ENCODE assay signal across 23 cellular contexts in the genomic region with DNA sequence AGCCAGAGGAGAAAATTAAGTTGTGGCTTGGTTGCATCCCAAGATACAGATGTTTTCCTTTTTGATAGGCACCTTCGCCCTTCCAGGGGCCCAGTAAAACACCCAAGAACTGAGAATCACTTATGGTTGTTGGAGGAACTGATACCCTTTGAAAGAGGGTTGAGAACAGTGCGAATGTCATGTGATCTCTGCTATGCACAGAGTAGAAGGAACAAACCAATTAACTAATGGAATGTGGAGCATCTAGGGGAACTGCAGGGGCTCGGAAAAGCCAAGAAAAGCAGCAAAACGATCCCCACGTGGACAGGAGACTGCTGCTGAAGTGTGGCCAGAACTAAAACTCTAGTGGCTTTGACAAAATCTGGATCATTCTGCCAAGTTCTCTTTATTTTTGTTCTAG. TPM values are rescaled to one million over a fixed set of nuclear protein-coding genes. Genes with fewer than 3 reads are reported as not detected.
DNase-seq lines count a peak whose midpoint lies in the region; ATAC-seq, FAIRE-seq and TF ChIP-seq lines count a peak whose summit lies in the region.
"Had no signal": no experiment of that assay in that cellular context is flagged by ENCODE, and none has a peak within 500 bp of the region (broad histone marks: within the 10 kb centered on the region; RNA-seq: fewer than 3 reads in every experiment).

No MANE protein-coding gene starts in this region.

- H3K4me1 ChIP-seq in GM23338 (ENCODE audit: insufficient read depth), result no peaks in the 10 kb centered on the region; the same call in 1 of the 2 replicates
- no peaks in the 10 kb centered on the region for H3K4me1 ChIP-seq in K562 (replicated peaks in 1 of 2; ENCODE audit: control insufficient read depth in 2 of 2, insufficient read depth in 2 of 2, low read length in 2 of 2)
- H3K4me1 ChIP-seq in skeletal muscle tissue (ENCODE audit: control insufficient read depth in 3 of 3, insufficient read depth in 3 of 3, low read length in 3 of 3), result peaks cover 21 to 31% (median 25%) of the 10 kb centered on the region in 3 donors
- H3K4me1 ChIP-seq: Peyer's patch had no signal

- ATAC-seq in GM23338 (peak; percentile 63), K562 (no peak), HG02588 (IDR thresholded peaks at IDR 0.05; ENCODE audit: unreplicated experiment) (no peak), HG03378 (IDR thresholded peaks at IDR 0.05; ENCODE audit: unreplicated experiment) (no peak), HG02852 (IDR thresholded peaks at IDR 0.05; ENCODE audit: unreplicated experiment) (no peak)
- ATAC-seq: HepG2 had no signal

- peak; percentile 47 for DNase-seq in GM23338 (ENCODE audit: low spot score)
- DNase-seq in K562 (ENCODE audit: extremely low read depth in 1 of 4, low spot score in 3 of 4), result no peak
- peak; percentile 69 for DNase-seq in islet precursor cell
- no peak for DNase-seq in NCI-H524 (lab: John Stamatoyannopoulos, UW)
- DNase-seq: DMS 273 treated with DMSO at 0.1 percent for 48 hours, H9, NCI-H1048, NCI-H1436 treated with DMSO at 0.1 percent for 48 hours, NCI-H2029 treated with DMSO at 0.1 percent for 48 hours, NCI-H510A, NCI-H82, Peyer's patch, Right ventricle myocardium superior had no signal

- no peak for FAIRE-seq in K562 (lab: Jason Lieb, UNC)
- FAIRE-seq: HepG2 had no signal

- H3K27me3 Mint-ChIP-seq in GM23338 (ENCODE audit: insufficient read depth, low read depth, poor library complexity), result peaks cover 7% of the 10 kb centered on the region

- H3K79me2 ChIP-seq in GM23338 (replicated peaks; ENCODE audit: insufficient read depth) (no peaks in the 10 kb centered on the region), K562 (ENCODE audit: control insufficient read depth, insufficient read depth, low read length) (no peaks in the 10 kb centered on the region)

- CTCF ChIA-PET in K562 (lab: Yijun Ruan, JAX; ENCODE audit: low intra/inter-chr PET ratio), result no interaction called here

- in situ Hi-C loops in K562 (cut with MboI), result no loop called here

- TF ChIP-seq EP300 in K562 (IDR thresholded peaks at IDR 0.05; ENCODE audit: low read length), result no peak

- WGBS in K562 (ENCODE audit: insufficient coverage, low coverage, missing lambda C conversion rate), result 0% methylated on average over 5 of the region's 5 CpGs

- no TSS peak for BruUV-seq in K562 (replicated peaks; lab: Mats Ljungman, UMichigan)

- H3K4me3 Mint-ChIP-seq in GM23338, result no peak overlapping the region
- H3K4me3 Mint-ChIP-seq: H9 had no signal

- TF ChIP-seq RAD21 in K562 (CRISPR knock-in tag; conservative IDR thresholded peaks at IDR 0.05 in 1 of 2, IDR thresholded peaks at IDR 0.05 in 1 of 2), result no peak

- H3K9me3 Mint-ChIP-seq in GM23338, result no peaks in the 10 kb centered on the region; the same call in 2 of the 3 replicates
- H3K9me3 Mint-ChIP-seq: H9 had no signal

- peaks cover 21% of the 10 kb centered on the region for H3K4me1 Mint-ChIP-seq in GM23338

- H3K9me2 ChIP-seq in GM23338 (ENCODE audit: insufficient read depth), result no peaks in the 10 kb centered on the region

- H4K20me1 ChIP-seq in GM23338 (replicated peaks; ENCODE audit: insufficient read depth) (no peaks in the 10 kb centered on the region), K562 (replicated peaks; ENCODE audit: control insufficient read depth, insufficient read depth, low read length) (no peaks in the 10 kb centered on the region)

- no peak overlapping the region for H3K4me3 ChIP-seq in GM23338
- H3K4me3 ChIP-seq in K562, result no peak overlapping the region
- H3K4me3 ChIP-seq in skeletal muscle tissue (ENCODE audit: low read length in 3 of 3), result no peak overlapping the region
- H3K4me3 ChIP-seq: Peyer's patch, SK-N-MC had no signal

- H3K9ac ChIP-seq in K562 (ENCODE audit: insufficient read depth in 1 of 2, low read depth in 2 of 2, low read length in 2 of 2) (no peak overlapping the region), skeletal muscle tissue (ENCODE audit: low read depth in 1 of 3, low read length in 3 of 3) (no peak overlapping the region)
- H3K9ac ChIP-seq: KMS-11 had no signal

- no peaks in the 10 kb centered on the region for H3K36me3 ChIP-seq in GM23338 (ENCODE audit: insufficient read depth)
- H3K36me3 ChIP-seq in K562 (ENCODE audit: control insufficient read depth, insufficient read depth, low read length), result no peaks in the 10 kb centered on the region
- H3K36me3 ChIP-seq in skeletal muscle tissue (ENCODE audit: control insufficient read depth in 3 of 3, insufficient read depth in 3 of 3, low read length in 3 of 3), result no peaks in the 10 kb centered on the region
- H3K36me3 ChIP-seq: Peyer's patch had no signal

- H3K27ac Mint-ChIP-seq in GM23338, result no peak overlapping the region
- H3K27ac Mint-ChIP-seq: H9 had no signal

- no peak overlapping the region for H3K27ac ChIP-seq in GM23338 (ENCODE audit: low read depth)
- H3K27ac ChIP-seq in K562 (ENCODE audit: extremely low read depth, low read depth, low read length), result no peak overlapping the region
- H3K27ac ChIP-seq in skeletal muscle tissue (ENCODE audit: low read depth, low read length), result peak overlapping the region; percentile 77
- H3K27ac ChIP-seq: C4-2B, KMS-11, Peyer's patch, SK-N-MC had no signal

- no peaks in the 10 kb centered on the region for H3K9me3 ChIP-seq in K562 (replicated peaks; ENCODE audit: control insufficient read depth, insufficient read depth, low read depth, low read length)
- H3K9me3 ChIP-seq in skeletal muscle tissue (ENCODE audit: control insufficient read depth in 3 of 3, low read length in 3 of 3), result no peaks in the 10 kb centered on the region
- H3K9me3 ChIP-seq: Peyer's patch had no signal

- no peaks in the 10 kb centered on the region for H3K36me3 Mint-ChIP-seq in GM23338 (ENCODE audit: low read depth)

- H2AFZ ChIP-seq in GM23338, result no peak overlapping the region
- H2AFZ ChIP-seq in K562 (ENCODE audit: low read depth, low read length), result no peak overlapping the region

- no peak overlapping the region for H3K4me2 ChIP-seq in GM23338
- no peak overlapping the region for H3K4me2 ChIP-seq in K562 (ENCODE audit: insufficient read depth, low read length)
- H3K4me2 ChIP-seq: KMS-11 had no signal

- POLR2A ChIA-PET in K562 (lab: Yijun Ruan, JAX), result no interaction called here

- no peak for TF ChIP-seq POLR2A in K562 (conservative IDR thresholded peaks at IDR 0.05)

- TF ChIP-seq CTCF in GM23338 (conservative IDR thresholded peaks at IDR 0.05; ENCODE audit: low read depth in 2 of 2) (no peak), K562 (IDR thresholded peaks at IDR 0.05 in 2 of 3, conservative IDR thresholded peaks at IDR 0.05 in 1 of 3; ENCODE audit: insufficient read depth in 2 of 3, low read depth in 1 of 3, low read length in 3 of 3) (no peak)

- no peaks in the 10 kb centered on the region for H3F3A ChIP-seq in GM23338 (replicated peaks; ENCODE audit: low read depth)

- H3K9me1 ChIP-seq in K562 (ENCODE audit: control insufficient read depth, insufficient read depth, low read length), result no peaks in the 10 kb centered on the region

- H3K27me3 ChIP-seq in GM23338 (ENCODE audit: insufficient read depth) (no peaks in the 10 kb centered on the region), K562 (ENCODE audit: control insufficient read depth in 2 of 2, insufficient read depth in 2 of 2, low read length in 2 of 2) (peaks cover 0 to 13% of the 10 kb centered on the region in 2 experiments; a peak in 2 of 5 replicates), skeletal muscle tissue (ENCODE audit: control insufficient read depth in 3 of 3, insufficient read depth in 3 of 3, low read length in 3 of 3) (no peaks in the 10 kb centered on the region)
- H3K27me3 ChIP-seq: Peyer's patch had no signal

- intact Hi-C loops in K562 (cut with micrococcal nuclease), result no loop called here

TF ChIP-seq in GM23338, 12 proteins besides CTCF, POLR2A, EP300 and RAD21 (continues in another document):
- TF ChIP-seq STAT1 (IDR thresholded peaks at IDR 0.05; ENCODE audit: unreplicated experiment) (no peak), JUNB (IDR thresholded peaks at IDR 0.05; ENCODE audit: unreplicated experiment) (no peak), EZH2phosphoT487 (IDR thresholded peaks at IDR 0.05; ENCODE audit: unreplicated experiment) (no peak), ZNF331 (CRISPR knock-in tag; IDR thresholded peaks at IDR 0.05; ENCODE audit: low read depth) (no peak), EZH2 (IDR thresholded peaks at IDR 0.05; ENCODE audit: low read depth, unreplicated experiment) (no peak), POLR2AphosphoS5 (IDR thresholded peaks at IDR 0.05; ENCODE audit: low read depth) (no peak)

TF ChIP-seq in K562, 482 proteins besides CTCF, POLR2A, EP300 and RAD21 (continues in another document):
- TF ChIP-seq FUS (optimal IDR thresholded peaks at IDR 0.05; ENCODE audit: low read depth, low read length), result no peak
- no peak for TF ChIP-seq SRSF1 (IDR thresholded peaks at IDR 0.05; ENCODE audit: low read depth, low read length)

RNA-seq across cellular contexts. Expression of gene APOB, which starts 58.8 kb away (rescaled TPM):
- total RNA-seq in GM23338 (2014; rRNA removed; shearing (Covaris generic)), result 0.56 and 0.62 TPM in 2 replicates
- 0.08 and 0.12 TPM in 2 replicates for polyA plus RNA-seq in GM23338 (2016; fragmentation: Nextera tagmentation; extraction: Ambion mirVana)
- total RNA-seq in K562 (2011; cell fraction: chromatin; rRNA removed; ENCODE audit: low replicate concordance), result not detected in 2 replicates
- total RNA-seq in K562 (2011; cell fraction: nucleolus; rRNA removed), result not detected in 2 replicates
- not detected in 2 replicates for total RNA-seq in K562 (2011; cell fraction: nucleoplasm; rRNA removed)
- not detected in 2 replicates for total RNA-seq in K562 (2014; rRNA removed)
- not detected in 2 replicates for total RNA-seq in K562 (2014; rRNA removed; fragmentation: Illumina TruSeq; extraction: Trizol)
- total RNA-seq in K562 (2015; rRNA removed; fragmentation: Illumina TruSeq; extraction: Trizol), result not detected in 2 replicates
- total RNA-seq in K562 (2021), result 0.73 and 1.4 TPM in 2 replicates
- polyA plus RNA-seq in K562 (2011; rRNA removed), result 0.01 TPM in 1 of 2 replicates, not detected in the other
- polyA plus RNA-seq in K562 (2011; cell fraction: cytosol; rRNA removed), result not detected in 2 replicates
- polyA plus RNA-seq in K562 (2011; cell fraction: nucleus; rRNA removed), result 0.01 TPM in 1 of 2 replicates, not detected in the other
- polyA plus RNA-seq in K562 (2012), result not detected in 2 replicates
- polyA plus RNA-seq in K562 (2014; fragmentation: Illumina TruSeq; extraction: Trizol), result not detected in 2 replicates
- not detected for polyA plus RNA-seq in K562 (2014; fragmentation: Nextera tagmentation; extraction: Ambion mirVana)
- polyA plus RNA-seq in K562 (2014; rRNA removed), result not detected in 2 replicates
- under 0.01 and 0.06 TPM in 2 replicates for polyA minus RNA-seq in K562 (2011; rRNA and poly(A)+ RNA removed)
- 0.10 and 18.8 TPM in 2 replicates for polyA minus RNA-seq in K562 (2011; cell fraction: cytosol; rRNA and poly(A)+ RNA removed)
- polyA minus RNA-seq in K562 (2011; cell fraction: nucleus; rRNA and poly(A)+ RNA removed), result not detected in 2 replicates
- 0.52 TPM for total RNA-seq in skeletal muscle tissue
- total RNA-seq: Daoy, M059J had no signal

Comparison
In these comparisons a context has a peak if more than half of its experiments do, and no peak if none do; other contexts are left out.
1. DNase-seq: peak in GM23338 (single experiment) and islet precursor cell (single experiment); none in K562 (0 of 4) and NCI-H524 (0 of 2).